13 cellular contexts compared by ENCODE assay signal in the genomic region with DNA sequence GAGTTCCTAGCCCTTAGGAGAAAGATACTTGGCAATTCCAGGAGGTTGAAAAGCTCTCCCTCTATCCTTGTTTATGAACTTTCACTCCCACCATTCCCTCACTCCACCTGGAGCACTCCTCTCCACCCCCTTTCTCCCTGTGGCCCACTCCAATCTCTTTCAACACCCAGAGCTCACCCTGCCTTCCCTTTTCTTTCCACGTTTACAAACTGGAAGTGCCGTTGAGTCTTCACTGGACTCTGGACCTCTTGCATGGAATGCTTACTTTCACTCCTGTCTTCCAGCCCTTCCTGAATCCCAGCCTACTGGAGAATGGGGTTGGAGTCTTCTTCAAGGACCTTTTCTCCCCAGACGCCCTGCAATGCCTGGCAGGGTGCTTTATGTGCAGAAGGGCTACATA.
DNase-seq lines count a peak whose midpoint lies in the region; ATAC-seq, FAIRE-seq and TF ChIP-seq lines count a peak whose summit lies in the region.
"Had no signal": no experiment of that assay in that cellular context is flagged by ENCODE, and none has a peak within 500 bp of the region (broad histone marks: within the 10 kb centered on the region; RNA-seq: fewer than 3 reads in every experiment).

No MANE protein-coding gene starts in this region.

- TF ChIP-seq CTCF in bronchial epithelial cell (IDR thresholded peaks at IDR 0.05; ENCODE audit: insufficient read depth, low read length, severe bottlenecking) (no peak), type B pancreatic cell (conservative IDR thresholded peaks at IDR 0.05) (no peak)

- peak overlapping the region; percentile 30 for H3K27ac Mint-ChIP-seq in type B pancreatic cell
- H3K27ac Mint-ChIP-seq: GM23338 had no signal

- no peaks in the 10 kb centered on the region for H3K27me3 Mint-ChIP-seq in type B pancreatic cell
- H3K27me3 Mint-ChIP-seq in activated T-cell treated with anti-CD3 and anti-CD28 coated beads, Interleukin-2, amount 50 U/mL, for 4 hours (ENCODE audit: low read depth), result peaks cover 1% of the 10 kb centered on the region
- H3K27me3 Mint-ChIP-seq: CD8-positive, alpha-beta memory T cell had no signal

- intact Hi-C loops in left colon (cut with DNase I, micrococcal nuclease), result no loop called here

- H3K27me3 ChIP-seq in bronchial epithelial cell (ENCODE audit: control insufficient read depth, insufficient read depth, low read length), result peaks cover 2% of the 10 kb centered on the region
- H3K27me3 ChIP-seq: BLaER1 had no signal

- H3K4me3 Mint-ChIP-seq in type B pancreatic cell, result no peak overlapping the region
- H3K4me3 Mint-ChIP-seq in activated T-cell treated with anti-CD3 and anti-CD28 coated beads, Interleukin-2, amount 50 U/mL, for 4 hours, result no peak overlapping the region
- H3K4me3 Mint-ChIP-seq: CD8-positive, alpha-beta memory T cell; GM23338 had no signal

- H3K4me1 Mint-ChIP-seq in type B pancreatic cell (ENCODE audit: unreplicated experiment), result peaks cover 44% of the 10 kb centered on the region
- peaks cover 25% of the 10 kb centered on the region for H3K4me1 Mint-ChIP-seq in activated T-cell treated with anti-CD3 and anti-CD28 coated beads, Interleukin-2, amount 50 U/mL, for 4 hours (ENCODE audit: low read depth)

- H3K4me3 ChIP-seq in bronchial epithelial cell (ENCODE audit: low read depth, low read length), result no peak overlapping the region
- H3K4me3 ChIP-seq: BLaER1, GM23338 had no signal

- FAIRE-seq in bronchial epithelial cell (lab: Jason Lieb, UNC), result peak; percentile 52
- FAIRE-seq: GM18507 had no signal

- peak; percentile 62 for ATAC-seq in left colon
- ATAC-seq in activated T-cell treated with anti-CD3 and anti-CD28 coated beads, Interleukin-2, amount 50 U/mL, for 4 hours, result no peak
- ATAC-seq: GM23338 had no signal

- no peaks in the 10 kb centered on the region for H3K36me3 ChIP-seq in bronchial epithelial cell (ENCODE audit: control insufficient read depth, insufficient read depth, low read length)
- H3K36me3 ChIP-seq: BLaER1 had no signal

- peaks cover 11% of the 10 kb centered on the region for H3K9me3 Mint-ChIP-seq in type B pancreatic cell
- peaks cover 10% of the 10 kb centered on the region for H3K9me3 Mint-ChIP-seq in activated T-cell treated with anti-CD3 and anti-CD28 coated beads, Interleukin-2, amount 50 U/mL, for 4 hours

- H3K36me3 Mint-ChIP-seq in type B pancreatic cell, result no peaks in the 10 kb centered on the region
- H3K36me3 Mint-ChIP-seq in activated T-cell treated with anti-CD3 and anti-CD28 coated beads, Interleukin-2, amount 50 U/mL, for 4 hours (ENCODE audit: insufficient read depth), result peaks cover 3% of the 10 kb centered on the region

- no peak for DNase-seq in bronchial epithelial cell (ENCODE audit: low read depth)
- DNase-seq in left colon, result peak in 1 of 2 donors; percentile 22
- DNase-seq in mucosa of gallbladder (ENCODE audit: low spot score), result peak; percentile 19
- DNase-seq in type B pancreatic cell (ENCODE audit: extremely low spot score, unreplicated experiment), result no peak
- no peak for DNase-seq in A172 (ENCODE audit: low spot score)
- DNase-seq in SKM-1 treated with dmso at 0.1 percent for 144 hours (lab: John Stamatoyannopoulos, UW; ENCODE audit: unreplicated experiment), result no peak
- no peak for DNase-seq in activated T-cell treated with anti-CD3 and anti-CD28 coated beads, Interleukin-2, amount 50 U/mL, for 4 hours
- DNase-seq: AML-193; CD8-positive, alpha-beta memory T cell; H7 had no signal
